Comparison of ENCODE assay signal across 2 cellular contexts in the genomic region with DNA sequence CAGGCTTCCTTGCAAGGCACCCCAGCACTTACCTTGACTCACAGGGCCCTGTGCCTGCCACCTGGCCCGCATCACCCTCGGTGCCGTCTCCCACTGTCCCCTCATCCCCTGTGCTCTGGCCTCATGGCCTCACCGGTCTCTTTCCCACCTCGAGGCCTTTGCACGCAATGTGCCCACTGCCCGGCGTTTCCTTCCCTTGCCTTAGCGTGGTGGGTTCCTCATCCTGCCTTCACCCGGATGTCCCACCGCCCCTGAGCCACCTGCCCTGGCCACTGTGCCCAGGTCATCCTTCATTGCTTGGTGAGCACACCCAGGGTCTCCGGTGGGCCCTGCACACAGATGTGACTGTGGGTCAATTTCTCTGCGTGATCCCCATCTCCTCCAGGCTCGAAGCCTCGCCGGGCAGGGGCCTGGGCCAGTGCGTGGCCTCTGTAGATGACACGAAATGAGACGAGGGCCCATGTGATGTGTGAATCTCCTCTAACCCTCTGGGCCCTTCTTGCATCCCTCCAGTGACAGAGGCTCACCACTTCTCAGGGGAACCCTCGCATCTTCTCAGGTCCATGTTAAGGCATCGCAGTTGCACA.
TF ChIP-seq lines count a peak whose summit lies in the region.

No MANE protein-coding gene starts in this region.

TF ChIP-seq in SK-N-SH, 30 proteins besides CTCF, POLR2A, EP300 and RAD21 (continued from another document):
- TF ChIP-seq RXRA (IDR thresholded peaks at IDR 0.05; ENCODE audit: borderline replicate concordance, low read depth) (no peak), GABPA (IDR thresholded peaks at IDR 0.05; ENCODE audit: low read depth) (no peak), ELF1 (IDR thresholded peaks at IDR 0.05) (no peak), JUND (IDR thresholded peaks at IDR 0.05) (no peak), FOSL2 (IDR thresholded peaks at IDR 0.05; ENCODE audit: borderline replicate concordance, low read depth) (no peak), CHD2 (IDR thresholded peaks at IDR 0.05; ENCODE audit: low read length, partially characterized antibody) (no peak), TAF1 (IDR thresholded peaks at IDR 0.05; ENCODE audit: borderline replicate concordance, low read depth, low read length) (no peak), POLR2AphosphoS5 (IDR thresholded peaks at IDR 0.05; ENCODE audit: low read depth, low read length) (no peak), NRF1 (IDR thresholded peaks at IDR 0.05; ENCODE audit: low read depth, low read length) (no peak), EZH2phosphoT487 (IDR thresholded peaks at IDR 0.05; ENCODE audit: borderline replicate concordance, low read depth) (no peak)
- TF ChIP-seq, protein P1, sequence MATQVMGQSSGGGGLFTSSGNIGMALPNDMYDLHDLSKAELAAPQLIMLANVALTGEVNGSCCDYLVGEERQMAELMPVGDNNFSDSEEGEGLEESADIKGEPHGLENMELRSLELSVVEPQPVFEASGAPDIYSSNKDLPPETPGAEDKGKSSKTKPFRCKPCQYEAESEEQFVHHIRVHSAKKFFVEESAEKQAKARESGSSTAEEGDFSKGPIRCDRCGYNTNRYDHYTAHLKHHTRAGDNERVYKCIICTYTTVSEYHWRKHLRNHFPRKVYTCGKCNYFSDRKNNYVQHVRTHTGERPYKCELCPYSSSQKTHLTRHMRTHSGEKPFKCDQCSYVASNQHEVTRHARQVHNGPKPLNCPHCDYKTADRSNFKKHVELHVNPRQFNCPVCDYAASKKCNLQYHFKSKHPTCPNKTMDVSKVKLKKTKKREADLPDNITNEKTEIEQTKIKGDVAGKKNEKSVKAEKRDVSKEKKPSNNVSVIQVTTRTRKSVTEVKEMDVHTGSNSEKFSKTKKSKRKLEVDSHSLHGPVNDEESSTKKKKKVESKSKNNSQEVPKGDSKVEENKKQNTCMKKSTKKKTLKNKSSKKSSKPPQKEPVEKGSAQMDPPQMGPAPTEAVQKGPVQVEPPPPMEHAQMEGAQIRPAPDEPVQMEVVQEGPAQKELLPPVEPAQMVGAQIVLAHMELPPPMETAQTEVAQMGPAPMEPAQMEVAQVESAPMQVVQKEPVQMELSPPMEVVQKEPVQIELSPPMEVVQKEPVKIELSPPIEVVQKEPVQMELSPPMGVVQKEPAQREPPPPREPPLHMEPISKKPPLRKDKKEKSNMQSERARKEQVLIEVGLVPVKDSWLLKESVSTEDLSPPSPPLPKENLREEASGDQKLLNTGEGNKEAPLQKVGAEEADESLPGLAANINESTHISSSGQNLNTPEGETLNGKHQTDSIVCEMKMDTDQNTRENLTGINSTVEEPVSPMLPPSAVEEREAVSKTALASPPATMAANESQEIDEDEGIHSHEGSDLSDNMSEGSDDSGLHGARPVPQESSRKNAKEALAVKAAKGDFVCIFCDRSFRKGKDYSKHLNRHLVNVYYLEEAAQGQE (IDR thresholded peaks at IDR 0.05; ENCODE audit: low read depth, low read length) = no peak
- TF ChIP-seq, protein P2, sequence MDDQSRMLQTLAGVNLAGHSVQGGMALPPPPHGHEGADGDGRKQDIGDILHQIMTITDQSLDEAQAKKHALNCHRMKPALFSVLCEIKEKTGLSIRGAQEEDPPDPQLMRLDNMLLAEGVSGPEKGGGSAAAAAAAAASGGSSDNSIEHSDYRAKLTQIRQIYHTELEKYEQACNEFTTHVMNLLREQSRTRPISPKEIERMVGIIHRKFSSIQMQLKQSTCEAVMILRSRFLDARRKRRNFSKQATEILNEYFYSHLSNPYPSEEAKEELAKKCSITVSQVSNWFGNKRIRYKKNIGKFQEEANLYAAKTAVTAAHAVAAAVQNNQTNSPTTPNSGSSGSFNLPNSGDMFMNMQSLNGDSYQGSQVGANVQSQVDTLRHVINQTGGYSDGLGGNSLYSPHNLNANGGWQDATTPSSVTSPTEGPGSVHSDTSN (IDR thresholded peaks at IDR 0.05) = no peak
TF ChIP-seq in SK-N-SH: peak in this region for 0.

TF ChIP-seq in SK-N-SH treated with all-trans-retinoic acid at 6 μM for 48 hours, 23 proteins besides CTCF, POLR2A, EP300 and RAD21:
- TF ChIP-seq, protein P3, sequence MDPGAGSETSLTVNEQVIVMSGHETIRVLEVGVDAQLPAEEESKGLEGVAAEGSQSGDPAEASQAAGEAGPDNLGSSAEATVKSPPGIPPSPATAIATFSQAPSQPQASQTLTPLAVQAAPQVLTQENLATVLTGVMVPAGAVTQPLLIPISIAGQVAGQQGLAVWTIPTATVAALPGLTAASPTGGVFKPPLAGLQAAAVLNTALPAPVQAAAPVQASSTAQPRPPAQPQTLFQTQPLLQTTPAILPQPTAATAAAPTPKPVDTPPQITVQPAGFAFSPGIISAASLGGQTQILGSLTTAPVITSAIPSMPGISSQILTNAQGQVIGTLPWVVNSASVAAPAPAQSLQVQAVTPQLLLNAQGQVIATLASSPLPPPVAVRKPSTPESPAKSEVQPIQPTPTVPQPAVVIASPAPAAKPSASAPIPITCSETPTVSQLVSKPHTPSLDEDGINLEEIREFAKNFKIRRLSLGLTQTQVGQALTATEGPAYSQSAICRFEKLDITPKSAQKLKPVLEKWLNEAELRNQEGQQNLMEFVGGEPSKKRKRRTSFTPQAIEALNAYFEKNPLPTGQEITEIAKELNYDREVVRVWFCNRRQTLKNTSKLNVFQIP (CRISPR knock-in tag; IDR thresholded peaks at IDR 0.05; ENCODE audit: borderline replicate concordance, low read depth) = no peak
- TF ChIP-seq ESRRG (CRISPR knock-in tag; IDR thresholded peaks at IDR 0.05) (no peak), TOX (CRISPR knock-in tag; IDR thresholded peaks at IDR 0.05; ENCODE audit: borderline replicate concordance) (no peak), ZC3H10 (CRISPR knock-in tag; IDR thresholded peaks at IDR 0.05) (no peak), RARB (CRISPR knock-in tag; IDR thresholded peaks at IDR 0.05) (no peak), ZFP3 (CRISPR knock-in tag; IDR thresholded peaks at IDR 0.05) (no peak), ISL1 (CRISPR knock-in tag; IDR thresholded peaks at IDR 0.05) (no peak), TCF4 (CRISPR knock-in tag; IDR thresholded peaks at IDR 0.05; ENCODE audit: borderline replicate concordance) (no peak), ZFP30 (CRISPR knock-in tag; IDR thresholded peaks at IDR 0.05) (no peak), SNAI2 (CRISPR knock-in tag; IDR thresholded peaks at IDR 0.05) (no peak), GLIS3 (CRISPR knock-in tag; IDR thresholded peaks at IDR 0.05) (no peak), ZNF70 (CRISPR knock-in tag; IDR thresholded peaks at IDR 0.05) (no peak), ZNF565 (CRISPR knock-in tag; conservative IDR thresholded peaks at IDR 0.05; ENCODE audit: low read depth) (no peak), BACH2 (CRISPR knock-in tag; IDR thresholded peaks at IDR 0.05; ENCODE audit: borderline replicate concordance) (no peak), OSR1 (CRISPR knock-in tag; IDR thresholded peaks at IDR 0.05) (no peak), PPARA (CRISPR knock-in tag; IDR thresholded peaks at IDR 0.05; ENCODE audit: borderline replicate concordance) (no peak), CSDC2 (CRISPR knock-in tag; IDR thresholded peaks at IDR 0.05) (no peak)
- TF ChIP-seq, protein P4, sequence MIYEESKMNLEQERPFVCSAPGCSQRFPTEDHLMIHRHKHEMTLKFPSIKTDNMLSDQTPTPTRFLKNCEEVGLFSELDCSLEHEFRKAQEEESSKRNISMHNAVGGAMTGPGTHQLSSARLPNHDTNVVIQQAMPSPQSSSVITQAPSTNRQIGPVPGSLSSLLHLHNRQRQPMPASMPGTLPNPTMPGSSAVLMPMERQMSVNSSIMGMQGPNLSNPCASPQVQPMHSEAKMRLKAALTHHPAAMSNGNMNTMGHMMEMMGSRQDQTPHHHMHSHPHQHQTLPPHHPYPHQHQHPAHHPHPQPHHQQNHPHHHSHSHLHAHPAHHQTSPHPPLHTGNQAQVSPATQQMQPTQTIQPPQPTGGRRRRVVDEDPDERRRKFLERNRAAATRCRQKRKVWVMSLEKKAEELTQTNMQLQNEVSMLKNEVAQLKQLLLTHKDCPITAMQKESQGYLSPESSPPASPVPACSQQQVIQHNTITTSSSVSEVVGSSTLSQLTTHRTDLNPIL (CRISPR knock-in tag; IDR thresholded peaks at IDR 0.05; ENCODE audit: low read depth) = no peak
- TF ChIP-seq, protein P5, sequence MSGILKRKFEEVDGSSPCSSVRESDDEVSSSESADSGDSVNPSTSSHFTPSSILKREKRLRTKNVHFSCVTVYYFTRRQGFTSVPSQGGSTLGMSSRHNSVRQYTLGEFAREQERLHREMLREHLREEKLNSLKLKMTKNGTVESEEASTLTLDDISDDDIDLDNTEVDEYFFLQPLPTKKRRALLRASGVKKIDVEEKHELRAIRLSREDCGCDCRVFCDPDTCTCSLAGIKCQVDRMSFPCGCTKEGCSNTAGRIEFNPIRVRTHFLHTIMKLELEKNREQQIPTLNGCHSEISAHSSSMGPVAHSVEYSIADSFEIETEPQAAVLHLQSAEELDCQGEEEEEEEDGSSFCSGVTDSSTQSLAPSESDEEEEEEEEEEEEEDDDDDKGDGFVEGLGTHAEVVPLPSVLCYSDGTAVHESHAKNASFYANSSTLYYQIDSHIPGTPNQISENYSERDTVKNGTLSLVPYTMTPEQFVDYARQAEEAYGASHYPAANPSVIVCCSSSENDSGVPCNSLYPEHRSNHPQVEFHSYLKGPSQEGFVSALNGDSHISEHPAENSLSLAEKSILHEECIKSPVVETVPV (CRISPR knock-in tag; IDR thresholded peaks at IDR 0.05) = no peak
